16 cellular contexts compared by ENCODE assay signal in genomic region chr2:11773111-11773510, GRCh38. TPM values are rescaled to one million over a fixed set of nuclear protein-coding genes. Genes with fewer than 3 reads are reported as not detected.
DNase-seq lines count a peak whose midpoint lies in the region; ATAC-seq and TF ChIP-seq lines count a peak whose summit lies in the region.
"Had no signal": no experiment of that assay in that cellular context is flagged by ENCODE, and none has a peak within 500 bp of the region (broad histone marks: within the 10 kb centered on the region; RNA-seq: fewer than 3 reads in every experiment).

No MANE protein-coding gene starts in this region.

- no peaks in the 10 kb centered on the region for H3K27me3 ChIP-seq in aorta (ENCODE audit: control insufficient read depth in 1 of 2, insufficient read depth in 2 of 2, low read length in 1 of 2)
- H3K27me3 ChIP-seq: BLaER1 had no signal

- DNase-seq in activated CD8-positive, alpha-beta T cell treated with anti-CD3 and anti-CD28 coated beads for 36 hours, result no peak
- no peak for DNase-seq in activated CD8-positive, alpha-beta T cell treated with anti-CD3 and anti-CD28 coated beads, Interleukin-2, amount 10 ng/mL, durations not matched to agents 7 days and 5 days
- no peak for DNase-seq in activated naive CD8-positive, alpha-beta T cell treated with anti-CD3 and anti-CD28 coated beads for 36 hours
- DNase-seq in natural killer cell, result no peak
- DNase-seq in aorta, result no peak
- DNase-seq in activated CD4-positive, alpha-beta T cell treated with anti-CD3 and anti-CD28 coated beads, Interleukin-2, amount 10 ng/mL, durations not matched to agents 24 days and 14 days, result no peak
- DNase-seq: DMS 273 treated with DMSO at 0.1 percent for 48 hours, GOT3, NCI-H1105 treated with DMSO at 0.1 percent for 48 hours, NCI-H1694 treated with DMSO at 0.1 percent for 48 hours, NCI-H2107, NCI-H2227 treated with DMSO at 0.1 percent for 48 hours, NCI-H524 had no signal

- peaks cover 46% of the 10 kb centered on the region for H3K36me3 Mint-ChIP-seq in activated CD8-positive, alpha-beta T cell treated with anti-CD3 and anti-CD28 coated beads for 36 hours (ENCODE audit: low read depth)
- H3K36me3 Mint-ChIP-seq in activated CD8-positive, alpha-beta T cell treated with anti-CD3 and anti-CD28 coated beads, Interleukin-2, amount 10 ng/mL, durations not matched to agents 7 days and 5 days (ENCODE audit: low read depth), result peaks cover 67% of the 10 kb centered on the region
- H3K36me3 Mint-ChIP-seq in activated naive CD8-positive, alpha-beta T cell, result peaks cover 26% of the 10 kb centered on the region
- H3K36me3 Mint-ChIP-seq in activated naive CD8-positive, alpha-beta T cell treated with anti-CD3 and anti-CD28 coated beads for 36 hours, result peaks cover 47% of the 10 kb centered on the region
- peaks cover 17% of the 10 kb centered on the region for H3K36me3 Mint-ChIP-seq in natural killer cell
- peaks cover 60% of the 10 kb centered on the region for H3K36me3 Mint-ChIP-seq in activated CD4-positive, alpha-beta T cell treated with anti-CD3 and anti-CD28 coated beads, Interleukin-2, amount 10 ng/mL, durations not matched to agents 24 days and 14 days (ENCODE audit: low read depth)

- intact Hi-C loops in activated CD8-positive, alpha-beta T cell treated with anti-CD3 and anti-CD28 coated beads for 36 hours (cut with micrococcal nuclease), result no loop called here
- intact Hi-C loops in natural killer cell (cut with micrococcal nuclease) (no loop called here), aorta (cut with DNase I) (no loop called here)
- intact Hi-C loops in activated CD4-positive, alpha-beta T cell treated with anti-CD3 and anti-CD28 coated beads, Interleukin-2, amount 10 ng/mL, durations not matched to agents 24 days and 14 days (cut with micrococcal nuclease), result no loop called here

- H3K36me3 ChIP-seq in aorta (ENCODE audit: control insufficient read depth in 1 of 2, insufficient read depth in 2 of 2, low read length in 1 of 2), result peaks cover 0 to 3% of the 10 kb centered on the region in 2 donors

- H3K27ac ChIP-seq in aorta (ENCODE audit: low read depth in 1 of 2, low read length in 2 of 2), result no peak overlapping the region
- H3K27ac ChIP-seq: BLaER1 had no signal

- POLR2A ChIA-PET in activated CD8-positive, alpha-beta T cell treated with anti-CD3 and anti-CD28 coated beads for 36 hours (lab: Charles Lee), result interaction anchor here (2.5 to 2.8 kb wide), 2 partner anchors 20 to 26 kb away, joined by 7 to 14 read pairs; no protein-coding TSS in a partner anchor
- POLR2A ChIA-PET in activated CD8-positive, alpha-beta T cell treated with anti-CD3 and anti-CD28 coated beads, Interleukin-2, amount 10 ng/mL, durations not matched to agents 7 days and 5 days (lab: Charles Lee), result interaction anchor here (0.6 to 2.8 kb wide), 2 partner anchors 19 to 20 kb away, joined by 3 to 20 read pairs; no protein-coding TSS in a partner anchor

- H3K9me3 ChIP-seq in aorta (ENCODE audit: control insufficient read depth, low read length), result no peaks in the 10 kb centered on the region
- H3K9me3 ChIP-seq: BLaER1 had no signal

- TF ChIP-seq CTCF in activated CD8-positive, alpha-beta T cell treated with anti-CD3 and anti-CD28 coated beads for 36 hours (IDR thresholded peaks at IDR 0.05), result no peak
- TF ChIP-seq CTCF in natural killer cell (IDR thresholded peaks at IDR 0.05), result no peak

- no peaks in the 10 kb centered on the region for H3K27me3 Mint-ChIP-seq in activated CD8-positive, alpha-beta T cell treated with anti-CD3 and anti-CD28 coated beads for 36 hours
- no peaks in the 10 kb centered on the region for H3K27me3 Mint-ChIP-seq in activated CD8-positive, alpha-beta T cell treated with anti-CD3 and anti-CD28 coated beads, Interleukin-2, amount 10 ng/mL, durations not matched to agents 7 days and 5 days (ENCODE audit: low read depth)
- H3K27me3 Mint-ChIP-seq in activated naive CD8-positive, alpha-beta T cell, result no peaks in the 10 kb centered on the region
- H3K27me3 Mint-ChIP-seq in activated naive CD8-positive, alpha-beta T cell treated with anti-CD3 and anti-CD28 coated beads for 36 hours, result no peaks in the 10 kb centered on the region
- H3K27me3 Mint-ChIP-seq in natural killer cell (ENCODE audit: low read depth in 2 of 2), result no peaks in the 10 kb centered on the region
- H3K27me3 Mint-ChIP-seq in activated CD4-positive, alpha-beta T cell treated with anti-CD3 and anti-CD28 coated beads, Interleukin-2, amount 10 ng/mL, durations not matched to agents 24 days and 14 days, result no peaks in the 10 kb centered on the region

- WGBS in aorta, 2 donors, result 80 to 96% methylated on average over 10 of the region's 10 CpGs

- CTCF ChIA-PET in activated CD8-positive, alpha-beta T cell treated with anti-CD3 and anti-CD28 coated beads for 36 hours (lab: Charles Lee), result interaction anchor here (1.1 to 2.8 kb wide), 5 partner anchors 11 to 83 kb away, joined by 3 to 19 read pairs (median 10); no protein-coding TSS in a partner anchor
- CTCF ChIA-PET in activated CD8-positive, alpha-beta T cell treated with anti-CD3 and anti-CD28 coated beads, Interleukin-2, amount 10 ng/mL, durations not matched to agents 7 days and 5 days (lab: Charles Lee), result interaction anchor here (1.1 to 2.5 kb wide), 6 partner anchors 10 to 80 kb away, joined by 3 to 25 read pairs (median 7); no protein-coding TSS in a partner anchor

- no peak for ATAC-seq in activated CD8-positive, alpha-beta T cell treated with anti-CD3 and anti-CD28 coated beads for 36 hours
- ATAC-seq in activated CD8-positive, alpha-beta T cell treated with anti-CD3 and anti-CD28 coated beads, Interleukin-2, amount 10 ng/mL, durations not matched to agents 7 days and 5 days, result no peak
- ATAC-seq in natural killer cell, result no peak
- ATAC-seq in GM18907 (IDR thresholded peaks at IDR 0.05; ENCODE audit: unreplicated experiment), result no peak
- no peak for ATAC-seq in aorta (ENCODE audit: low FRiP score)

- no peak overlapping the region for H3K4me3 Mint-ChIP-seq in activated CD8-positive, alpha-beta T cell treated with anti-CD3 and anti-CD28 coated beads for 36 hours
- no peak overlapping the region for H3K4me3 Mint-ChIP-seq in activated CD8-positive, alpha-beta T cell treated with anti-CD3 and anti-CD28 coated beads, Interleukin-2, amount 10 ng/mL, durations not matched to agents 7 days and 5 days
- no peak overlapping the region for H3K4me3 Mint-ChIP-seq in activated naive CD8-positive, alpha-beta T cell
- no peak overlapping the region for H3K4me3 Mint-ChIP-seq in activated naive CD8-positive, alpha-beta T cell treated with anti-CD3 and anti-CD28 coated beads for 36 hours
- H3K4me3 Mint-ChIP-seq in natural killer cell, result no peak overlapping the region
- H3K4me3 Mint-ChIP-seq in activated CD4-positive, alpha-beta T cell treated with anti-CD3 and anti-CD28 coated beads, Interleukin-2, amount 10 ng/mL, durations not matched to agents 24 days and 14 days, result no peak overlapping the region

- no peaks in the 10 kb centered on the region for H3K4me1 ChIP-seq in aorta (ENCODE audit: control insufficient read depth in 1 of 2, insufficient read depth in 2 of 2, low read length in 2 of 2)

- peak overlapping the region; percentile 95 for H3K27ac Mint-ChIP-seq in activated CD8-positive, alpha-beta T cell treated with anti-CD3 and anti-CD28 coated beads for 36 hours
- no peak overlapping the region for H3K27ac Mint-ChIP-seq in activated CD8-positive, alpha-beta T cell treated with anti-CD3 and anti-CD28 coated beads, Interleukin-2, amount 10 ng/mL, durations not matched to agents 7 days and 5 days
- peak overlapping the region; percentile 90 for H3K27ac Mint-ChIP-seq in activated naive CD8-positive, alpha-beta T cell
- H3K27ac Mint-ChIP-seq in activated naive CD8-positive, alpha-beta T cell treated with anti-CD3 and anti-CD28 coated beads for 36 hours, result no peak overlapping the region
- H3K27ac Mint-ChIP-seq in natural killer cell, result peak overlapping the region; percentile 90 to 92
- no peak overlapping the region for H3K27ac Mint-ChIP-seq in activated CD4-positive, alpha-beta T cell treated with anti-CD3 and anti-CD28 coated beads, Interleukin-2, amount 10 ng/mL, durations not matched to agents 24 days and 14 days

- H3K4me3 ChIP-seq in aorta (ENCODE audit: low read length in 2 of 2), result no peak overlapping the region
- H3K4me3 ChIP-seq: BLaER1 had no signal

- no peaks in the 10 kb centered on the region for H3K9me3 Mint-ChIP-seq in activated CD8-positive, alpha-beta T cell treated with anti-CD3 and anti-CD28 coated beads for 36 hours
- H3K9me3 Mint-ChIP-seq in activated CD8-positive, alpha-beta T cell treated with anti-CD3 and anti-CD28 coated beads, Interleukin-2, amount 10 ng/mL, durations not matched to agents 7 days and 5 days (ENCODE audit: insufficient read depth), result no peaks in the 10 kb centered on the region
- no peaks in the 10 kb centered on the region for H3K9me3 Mint-ChIP-seq in activated naive CD8-positive, alpha-beta T cell (ENCODE audit: low read depth)
- H3K9me3 Mint-ChIP-seq in activated naive CD8-positive, alpha-beta T cell treated with anti-CD3 and anti-CD28 coated beads for 36 hours, result no peaks in the 10 kb centered on the region
- no peaks in the 10 kb centered on the region for H3K9me3 Mint-ChIP-seq in natural killer cell
- H3K9me3 Mint-ChIP-seq in activated CD4-positive, alpha-beta T cell treated with anti-CD3 and anti-CD28 coated beads, Interleukin-2, amount 10 ng/mL, durations not matched to agents 24 days and 14 days, result no peaks in the 10 kb centered on the region

- peaks cover 42% of the 10 kb centered on the region for H3K4me1 Mint-ChIP-seq in activated CD8-positive, alpha-beta T cell treated with anti-CD3 and anti-CD28 coated beads for 36 hours (ENCODE audit: low read depth)
- peaks cover 43% of the 10 kb centered on the region for H3K4me1 Mint-ChIP-seq in activated CD8-positive, alpha-beta T cell treated with anti-CD3 and anti-CD28 coated beads, Interleukin-2, amount 10 ng/mL, durations not matched to agents 7 days and 5 days (ENCODE audit: low read depth)
- peaks cover 34% of the 10 kb centered on the region for H3K4me1 Mint-ChIP-seq in activated naive CD8-positive, alpha-beta T cell (ENCODE audit: low read depth)
- H3K4me1 Mint-ChIP-seq in activated naive CD8-positive, alpha-beta T cell treated with anti-CD3 and anti-CD28 coated beads for 36 hours, result peaks cover 31% of the 10 kb centered on the region
- peaks cover 32 to 34% of the 10 kb centered on the region in 2 donors for H3K4me1 Mint-ChIP-seq in natural killer cell
- H3K4me1 Mint-ChIP-seq in activated CD4-positive, alpha-beta T cell treated with anti-CD3 and anti-CD28 coated beads, Interleukin-2, amount 10 ng/mL, durations not matched to agents 24 days and 14 days, result peaks cover 38% of the 10 kb centered on the region

RNA-seq across cellular contexts. Expression of gene LPIN1, which starts 26.7 kb away (rescaled TPM):
- total RNA-seq in activated CD8-positive, alpha-beta T cell treated with anti-CD3 and anti-CD28 coated beads for 36 hours, result 10 to 100 TPM; 31.9 to 36.5 TPM
- 10 to 100 TPM; 46.8 to 54.7 TPM for total RNA-seq in activated CD8-positive, alpha-beta T cell treated with anti-CD3 and anti-CD28 coated beads, Interleukin-2, amount 10 ng/mL, durations not matched to agents 7 days and 5 days
- 10 to 100 TPM; 24.1 to 25.2 TPM for total RNA-seq in activated naive CD8-positive, alpha-beta T cell treated with anti-CD3 and anti-CD28 coated beads for 36 hours
- total RNA-seq in natural killer cell, result 100 to 1,000 TPM in 2 of 3 donors, 10 to 100 TPM in 1; 95.0 to 122 (median 118) TPM
- 10 to 100 TPM; 32.8 to 54.0 TPM for total RNA-seq in aorta
- 10 to 100 TPM in 1 of 2 donors, 1 to 10 TPM in 1; 4.4 to 13.3 TPM for polyA plus RNA-seq in aorta
- total RNA-seq in activated CD4-positive, alpha-beta T cell treated with anti-CD3 and anti-CD28 coated beads, Interleukin-2, amount 10 ng/mL, durations not matched to agents 24 days and 14 days, result 46.3 and 52.3 TPM in 2 replicates

Comparison
In these comparisons a context has a peak if more than half of its experiments do, and no peak if none do; other contexts are left out.
1. H3K27ac Mint-ChIP-seq: peak in activated CD8-positive, alpha-beta T cell treated with anti-CD3 and anti-CD28 coated beads for 36 hours (single experiment), activated naive CD8-positive, alpha-beta T cell (single experiment) and natural killer cell (2 of 2); none in activated CD8-positive, alpha-beta T cell treated with anti-CD3 and anti-CD28 coated beads, Interleukin-2, amount 10 ng/mL, durations not matched to agents 7 days and 5 days (single experiment), activated naive CD8-positive, alpha-beta T cell treated with anti-CD3 and anti-CD28 coated beads for 36 hours (single experiment) and activated CD4-positive, alpha-beta T cell treated with anti-CD3 and anti-CD28 coated beads, Interleukin-2, amount 10 ng/mL, durations not matched to agents 24 days and 14 days (single experiment).